ENCODE assay signal across 19 cellular contexts in the genomic region with DNA sequence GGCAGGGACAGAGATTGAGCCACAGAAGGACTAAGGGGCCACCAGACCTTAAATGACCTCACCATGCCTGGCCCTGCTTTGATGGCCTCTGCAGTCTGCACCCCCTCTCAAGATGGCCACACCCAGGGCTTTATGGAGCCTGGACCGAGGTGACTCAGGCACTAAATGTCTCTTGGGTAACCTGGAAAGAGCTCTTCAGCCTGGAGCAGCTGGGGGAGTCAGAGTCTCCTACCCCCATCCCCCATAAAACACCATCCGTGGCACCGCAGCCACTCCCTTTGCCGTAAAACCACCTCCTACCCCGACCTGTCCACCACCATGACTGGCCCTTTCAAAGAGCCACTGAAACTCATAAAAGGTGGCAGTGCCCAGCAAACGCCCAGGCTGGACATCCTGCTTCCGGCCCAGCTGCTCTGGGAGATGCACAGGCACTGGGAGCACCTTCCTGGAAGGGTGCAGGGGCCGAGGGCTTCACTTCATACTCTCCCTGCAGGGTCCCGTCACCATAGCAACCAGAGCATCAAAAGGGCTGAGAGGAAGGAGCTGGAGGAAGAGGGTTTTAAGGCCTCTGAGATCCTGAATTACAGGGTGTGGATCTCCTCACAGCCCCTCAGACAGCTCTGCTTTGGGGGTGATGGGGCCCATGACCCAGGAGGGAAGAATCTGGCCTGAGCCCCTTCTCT. TPM values are rescaled to one million over a fixed set of nuclear protein-coding genes. Genes with fewer than 3 reads are reported as not detected.
DNase-seq lines count a peak whose midpoint lies in the region; ATAC-seq and TF ChIP-seq lines count a peak whose summit lies in the region.
"Had no signal": no experiment of that assay in that cellular context is flagged by ENCODE, and none has a peak within 500 bp of the region (broad histone marks: within the 10 kb centered on the region; RNA-seq: fewer than 3 reads in every experiment).

No MANE protein-coding gene starts in this region.

- peak; percentile 23 for DNase-seq in GM04504 (ENCODE audit: low read depth)
- DNase-seq in RPMI7951 (ENCODE audit: low read depth) = peak; percentile 17
- peak; percentile 27 for DNase-seq in fibroblast of villous mesenchyme (ENCODE audit: low read depth)
- DNase-seq in NCI-H187 treated with DMSO at 0.1 percent for 48 hours (lab: John Stamatoyannopoulos, UW) = no peak
- DNase-seq: activated CD4-positive, alpha-beta T cell treated with anti-CD3 and anti-CD28 coated beads for 4 hours; activated CD8-positive, alpha-beta memory T cell treated with anti-CD3 and anti-CD28 coated beads, Interleukin-2, amount 50 U/mL, for 48 hours; activated naive CD4-positive, alpha-beta T cell; SK-N-SH; stimulated activated naive CD4-positive, alpha-beta T cell treated with Interleukin-2 at 50 U/mL for 16 hours; trophoblast cell had no signal

- no peaks in the 10 kb centered on the region for H3K27me3 ChIP-seq in skeletal muscle satellite cell (ENCODE audit: control insufficient read depth, insufficient read depth, low read length)

- peaks cover 53% of the 10 kb centered on the region for H3K4me1 ChIP-seq in skeletal muscle satellite cell (ENCODE audit: control insufficient read depth, insufficient read depth, low read length)

- no peak overlapping the region for H3K4me3 ChIP-seq in fibroblast of villous mesenchyme (ENCODE audit: low read depth, low read length)
- no peak overlapping the region for H3K4me3 ChIP-seq in skeletal muscle satellite cell (ENCODE audit: low read length)
- H3K4me3 ChIP-seq: gastroesophageal sphincter, HAP-1 had no signal

- no peaks in the 10 kb centered on the region for H3K9me3 ChIP-seq in skeletal muscle satellite cell (replicated peaks; ENCODE audit: low read length)
- H3K9me3 ChIP-seq: gastroesophageal sphincter, HAP-1, SK-N-SH had no signal

- peak overlapping the region; percentile 29 for H3K4me2 ChIP-seq in skeletal muscle satellite cell (ENCODE audit: low read length)
- H3K4me2 ChIP-seq: SK-N-SH had no signal

- ATAC-seq in GM18520 (IDR thresholded peaks at IDR 0.05; ENCODE audit: unreplicated experiment) (no peak), HG02678 (IDR thresholded peaks at IDR 0.05; ENCODE audit: unreplicated experiment) (no peak), HG03175 (IDR thresholded peaks at IDR 0.05; ENCODE audit: unreplicated experiment) (no peak)
- ATAC-seq: gastroesophageal sphincter; naive thymus-derived CD8-positive, alpha-beta T cell had no signal

- no peaks in the 10 kb centered on the region for H3K36me3 ChIP-seq in skeletal muscle satellite cell (ENCODE audit: insufficient read depth, low read length)
- H3K36me3 ChIP-seq: gastroesophageal sphincter, HAP-1 had no signal

- no peak for TF ChIP-seq CTCF in fibroblast of villous mesenchyme (IDR thresholded peaks at IDR 0.05; ENCODE audit: insufficient read depth, low read depth, low read length)

- H3K9ac ChIP-seq in skeletal muscle satellite cell (ENCODE audit: low read depth, low read length) = no peak overlapping the region
- H3K9ac ChIP-seq: SK-N-SH had no signal

RNA-seq across cellular contexts. Expression of gene FOXN1, which starts 22.3 kb away (rescaled TPM):
- not detected in 2 replicates for total RNA-seq in RPMI7951 (2014; rRNA removed; shearing (Covaris generic))
- total RNA-seq in fibroblast of villous mesenchyme = not detected in 2 replicates
- not detected in 2 replicates for total RNA-seq in skeletal muscle satellite cell (2012; rRNA removed)
- total RNA-seq: astrocyte; chondrocyte; naive thymus-derived CD8-positive, alpha-beta T cell had no signal

RNA-seq across cellular contexts. Expression of gene UNC119, which starts 24.0 kb away (rescaled TPM):
- total RNA-seq in RPMI7951 (2014; rRNA removed; shearing (Covaris generic)) = 21.7 and 24.7 TPM in 2 replicates
- total RNA-seq in fibroblast of villous mesenchyme = 19.6 and 21.6 TPM in 2 replicates
- 14.4 and 27.1 TPM in 2 replicates for total RNA-seq in skeletal muscle satellite cell (2012; rRNA removed)

RNA-seq across cellular contexts. Expression of gene PIGS, which starts 42.9 kb away (rescaled TPM):
- 55.5 and 58.8 TPM in 2 replicates for total RNA-seq in RPMI7951 (2014; rRNA removed; shearing (Covaris generic))
- total RNA-seq in fibroblast of villous mesenchyme = 48.3 and 52.7 TPM in 2 replicates
- total RNA-seq in skeletal muscle satellite cell (2012; rRNA removed) = 38.7 and 40.8 TPM in 2 replicates

RNA-seq across cellular contexts. Expression of gene ALDOC, which starts 48.2 kb away (rescaled TPM):
- total RNA-seq in RPMI7951 (2014; rRNA removed; shearing (Covaris generic)) = 64.2 and 96.5 TPM in 2 replicates
- total RNA-seq in fibroblast of villous mesenchyme = 28.9 and 41.6 TPM in 2 replicates
- 20.5 and 38.5 TPM in 2 replicates for total RNA-seq in skeletal muscle satellite cell (2012; rRNA removed)

RNA-seq across cellular contexts. Expression of gene SLC13A2, which starts 55.0 kb away (rescaled TPM):
- total RNA-seq in RPMI7951 (2014; rRNA removed; shearing (Covaris generic)) = not detected in 2 replicates
- total RNA-seq in fibroblast of villous mesenchyme = not detected in 2 replicates
- not detected in 2 replicates for total RNA-seq in skeletal muscle satellite cell (2012; rRNA removed)
- total RNA-seq: astrocyte; chondrocyte; naive thymus-derived CD8-positive, alpha-beta T cell had no signal
